In the genomic region with DNA sequence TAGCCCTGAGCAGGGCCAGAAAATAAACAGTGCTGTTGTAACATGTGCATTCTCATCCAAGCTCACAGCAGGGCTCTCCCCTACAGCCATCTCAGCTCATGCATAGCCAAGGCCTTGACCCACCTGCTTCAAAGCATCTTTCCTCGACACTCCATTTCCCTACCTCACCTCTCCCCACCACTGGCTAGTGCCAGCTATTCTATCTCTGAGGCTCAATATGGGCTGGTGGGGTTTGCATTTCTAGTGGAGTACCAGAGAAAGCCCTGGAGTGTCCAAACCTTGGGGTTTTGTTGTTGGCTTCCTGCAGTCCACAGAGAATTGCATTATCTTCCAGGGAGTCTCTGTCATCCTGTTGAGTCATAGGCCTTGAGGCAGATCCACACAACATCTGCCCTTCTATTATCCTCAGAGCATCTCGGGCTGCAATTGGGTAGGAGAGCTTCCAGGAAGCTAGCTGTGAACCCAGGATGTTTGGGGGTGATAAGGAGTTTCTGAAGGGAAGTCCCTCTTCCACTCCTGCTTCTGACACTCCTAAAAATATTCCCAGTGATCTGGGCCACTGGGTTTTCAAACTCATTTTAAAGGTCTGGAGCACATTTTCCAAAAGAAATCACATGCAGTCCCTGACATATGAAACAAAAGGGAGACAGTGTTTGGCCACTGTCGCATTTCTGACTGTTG, we compare ENCODE assay signal across 1 cellular context.
TF ChIP-seq lines count a peak whose summit lies in the region.

No MANE protein-coding gene starts in this region.

TF ChIP-seq in IMR-90, 13 proteins besides CTCF, POLR2A, EP300 and RAD21 (continued from another document):
- peak; percentile 47; the same call in 1 of the 2 replicates for TF ChIP-seq FOS (IDR thresholded peaks at IDR 0.05; ENCODE audit: low read depth, low read length)
- no peak for TF ChIP-seq NFE2L2 (IDR thresholded peaks at IDR 0.05; ENCODE audit: low read depth, low read length)
- TF ChIP-seq BHLHE40 (IDR thresholded peaks at IDR 0.05; ENCODE audit: low read depth, low read length), result no peak
TF ChIP-seq in IMR-90: peak in this region for 3.
